Comparison of ENCODE assay signal across 17 cellular contexts in the genomic region with DNA sequence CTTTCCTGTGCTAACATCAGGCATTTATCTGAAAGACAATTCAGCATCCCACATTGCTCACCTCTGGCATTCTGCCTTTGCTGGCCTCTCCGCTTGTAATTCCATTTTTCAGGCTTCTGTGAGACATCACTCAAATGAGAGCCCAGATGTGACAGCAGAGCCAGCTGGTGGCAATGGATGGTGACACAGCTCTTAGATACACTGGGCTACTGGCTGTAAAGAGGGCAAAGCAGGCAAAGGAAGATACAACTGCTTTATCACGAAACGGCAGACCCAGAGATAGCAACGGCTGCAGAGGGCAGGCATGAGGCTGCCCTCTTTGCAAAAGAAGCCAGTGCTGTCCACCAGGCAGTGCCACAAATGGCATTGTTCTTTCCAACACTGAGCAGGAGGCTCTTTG.
A peak's percentile ranks its signal among the peaks of the same experiment; 100 is the strongest.
DNase-seq lines count a peak whose midpoint lies in the region; ATAC-seq and TF ChIP-seq lines count a peak whose summit lies in the region.
"Had no signal": no experiment of that assay in that cellular context is flagged by ENCODE, and none has a peak within 500 bp of the region (broad histone marks: within the 10 kb centered on the region; RNA-seq: fewer than 3 reads in every experiment).

No MANE protein-coding gene starts in this region.

- peak overlapping the region; percentile 37 for H3K27ac Mint-ChIP-seq in stimulated activated naive B cell treated with anti-CD40 and anti-IgM and Interleukin-4, amounts not matched to agents 10 μg/mL and 1 μg/mL and 100 μg/mL, for 72 hours
- H3K27ac Mint-ChIP-seq: naive thymus-derived CD8-positive, alpha-beta T cell; progenitor cell of endocrine pancreas had no signal

- peaks cover 15 to 34% of the 10 kb centered on the region in 2 donors for H3K4me1 Mint-ChIP-seq in stimulated activated naive B cell treated with anti-CD40 and anti-IgM and Interleukin-4, amounts not matched to agents 10 μg/mL and 1 μg/mL and 100 μg/mL, for 72 hours

- no peaks in the 10 kb centered on the region for H3K79me2 ChIP-seq in OCI-LY3 (ENCODE audit: low read length)

- peak; percentile 54 for TF ChIP-seq CTCF in OCI-LY3 (IDR thresholded peaks at IDR 0.05; ENCODE audit: low read depth, low read length)

- H2AFZ ChIP-seq in OCI-LY3 (ENCODE audit: low read depth, low read length), result no peak overlapping the region

- H3K4me2 ChIP-seq in OCI-LY3 (ENCODE audit: low read length), result peak overlapping the region; percentile 44

- H3K27me3 ChIP-seq in OCI-LY3 (ENCODE audit: low read depth, low read length), result peaks cover 12% of the 10 kb centered on the region; the same call in 1 of the 2 replicates
- H3K27me3 ChIP-seq: heart right ventricle, spleen had no signal

- peaks cover 13% of the 10 kb centered on the region; the same call in 1 of the 2 replicates for H3K9me3 ChIP-seq in OCI-LY3 (ENCODE audit: insufficient read depth, low read length)
- H3K9me3 ChIP-seq: SJCRH30, thoracic aorta had no signal

- H3K4me3 ChIP-seq in OCI-LY3 (ENCODE audit: low read length), result peak overlapping the region; percentile 35
- H3K4me3 ChIP-seq: heart right ventricle, SJCRH30, spleen, thoracic aorta had no signal

- peak in 1 of 2 donors; percentile 41 for ATAC-seq in stimulated activated naive B cell treated with anti-CD40 and anti-IgM and Interleukin-4, amounts not matched to agents 10 μg/mL and 1 μg/mL and 100 μg/mL, for 72 hours (replicated peaks)
- ATAC-seq: naive thymus-derived CD8-positive, alpha-beta T cell had no signal

- no peak overlapping the region for H3K27ac ChIP-seq in OCI-LY3 (ENCODE audit: low read length)
- H3K27ac ChIP-seq: heart right ventricle, SJCRH30, spleen, thoracic aorta had no signal

- H3K36me3 ChIP-seq in OCI-LY3 (replicated peaks; ENCODE audit: low read depth, low read length), result peaks cover 9% of the 10 kb centered on the region
- H3K36me3 ChIP-seq: heart right ventricle, SJCRH30, spleen, thoracic aorta had no signal

- H3K36me3 Mint-ChIP-seq in stimulated activated naive B cell treated with anti-CD40 and anti-IgM and Interleukin-4, amounts not matched to agents 10 μg/mL and 1 μg/mL and 100 μg/mL, for 72 hours, result peaks cover 12 to 20% of the 10 kb centered on the region in 2 donors

- no peak overlapping the region for H3K9ac ChIP-seq in OCI-LY3 (ENCODE audit: low read length)

- DNase-seq in NCI-H82 (lab: John Stamatoyannopoulos, UW), result peak; percentile 38
- no peak for DNase-seq in NCI-H82 treated with DMSO at 0.1 percent for 48 hours (lab: John Stamatoyannopoulos, UW; ENCODE audit: unreplicated experiment)
- DNase-seq in globus pallidus (ENCODE audit: low spot score), result peak; percentile 33
- no peak for DNase-seq in stimulated activated naive B cell treated with anti-CD40 and anti-IgM and Interleukin-4, amounts not matched to agents 10 μg/mL and 1 μg/mL and 100 μg/mL, for 72 hours
- DNase-seq in GF-D8 (lab: John Stamatoyannopoulos, UW), result no peak
- no peak for DNase-seq in NCI-H226
- DNase-seq in NCI-H2107 (lab: John Stamatoyannopoulos, UW), result no peak
- DNase-seq: activated CD4-positive, alpha-beta T cell treated with anti-CD3 and anti-CD28 coated beads for 4 hours; activated effector memory CD4-positive, alpha-beta T cell treated with anti-CD3 and anti-CD28 coated beads, Interleukin-2, amount 50 U/mL, for 16 hours; DMS79; heart right ventricle; naive thymus-derived CD8-positive, alpha-beta T cell; SJCRH30; spleen had no signal

- H3K9me3 Mint-ChIP-seq in stimulated activated naive B cell treated with anti-CD40 and anti-IgM and Interleukin-4, amounts not matched to agents 10 μg/mL and 1 μg/mL and 100 μg/mL, for 72 hours, result peaks cover 6 to 15% of the 10 kb centered on the region in 2 donors

- H3K4me1 ChIP-seq in OCI-LY3 (ENCODE audit: low read length), result peaks cover 5% of the 10 kb centered on the region; the same call in 1 of the 2 replicates
- H3K4me1 ChIP-seq: heart right ventricle, SJCRH30 had no signal

- no peak overlapping the region for H3K4me3 Mint-ChIP-seq in stimulated activated naive B cell treated with anti-CD40 and anti-IgM and Interleukin-4, amounts not matched to agents 10 μg/mL and 1 μg/mL and 100 μg/mL, for 72 hours
- H3K4me3 Mint-ChIP-seq: naive thymus-derived CD8-positive, alpha-beta T cell had no signal

- no peaks in the 10 kb centered on the region for H4K20me1 ChIP-seq in OCI-LY3 (ENCODE audit: insufficient read depth, low read length)

- no peaks in the 10 kb centered on the region for H3K27me3 Mint-ChIP-seq in stimulated activated naive B cell treated with anti-CD40 and anti-IgM and Interleukin-4, amounts not matched to agents 10 μg/mL and 1 μg/mL and 100 μg/mL, for 72 hours

Comparison
In these comparisons a context has a peak if more than half of its experiments do, and no peak if none do; other contexts are left out.
1. DNase-seq: peak in NCI-H82 (single experiment) and globus pallidus (single experiment); none in NCI-H82 treated with DMSO at 0.1 percent for 48 hours (single experiment), stimulated activated naive B cell treated with anti-CD40 and anti-IgM and Interleukin-4, amounts not matched to agents 10 μg/mL and 1 μg/mL and 100 μg/mL, for 72 hours (single experiment), GF-D8 (single experiment), NCI-H226 (single experiment) and NCI-H2107 (single experiment).